In genomic region chr1:148315081-148315811, GRCh38 we compare ENCODE assay signal across 10 cellular contexts.
DNase-seq lines count a peak whose midpoint lies in the region; ATAC-seq lines count a peak whose summit lies in the region.
"Had no signal": no experiment of that assay in that cellular context is flagged by ENCODE, and none has a peak within 500 bp of the region (broad histone marks: within the 10 kb centered on the region; RNA-seq: fewer than 3 reads in every experiment).

No MANE protein-coding gene starts in this region.

- intact Hi-C loops in activated CD4-positive, alpha-beta T cell treated with anti-CD3 and anti-CD28 coated beads, Interleukin-2, amount 10 ng/mL, durations not matched to agents 24 days and 14 days (cut with micrococcal nuclease), result no loop called here
- intact Hi-C loops in cardiac septum (cut with DNase I), result no loop called here

- no peak overlapping the region for H3K4me3 Mint-ChIP-seq in activated CD4-positive, alpha-beta T cell treated with anti-CD3 and anti-CD28 coated beads, Interleukin-2, amount 10 ng/mL, durations not matched to agents 24 days and 14 days

- peaks cover 34% of the 10 kb centered on the region for H3K4me1 Mint-ChIP-seq in activated CD4-positive, alpha-beta T cell treated with anti-CD3 and anti-CD28 coated beads, Interleukin-2, amount 10 ng/mL, durations not matched to agents 24 days and 14 days

- H3K9me3 Mint-ChIP-seq in activated CD4-positive, alpha-beta T cell treated with anti-CD3 and anti-CD28 coated beads, Interleukin-2, amount 10 ng/mL, durations not matched to agents 24 days and 14 days, result peaks cover 23% of the 10 kb centered on the region

- H3K27me3 Mint-ChIP-seq in activated CD4-positive, alpha-beta T cell treated with anti-CD3 and anti-CD28 coated beads, Interleukin-2, amount 10 ng/mL, durations not matched to agents 24 days and 14 days, result peaks cover 57% of the 10 kb centered on the region

- H3K36me3 Mint-ChIP-seq in activated CD4-positive, alpha-beta T cell treated with anti-CD3 and anti-CD28 coated beads, Interleukin-2, amount 10 ng/mL, durations not matched to agents 24 days and 14 days (ENCODE audit: low read depth), result peaks cover 2% of the 10 kb centered on the region

- no peak overlapping the region for H3K27ac Mint-ChIP-seq in activated CD4-positive, alpha-beta T cell treated with anti-CD3 and anti-CD28 coated beads, Interleukin-2, amount 10 ng/mL, durations not matched to agents 24 days and 14 days

- peak; percentile 85 for ATAC-seq in GM18511 (IDR thresholded peaks at IDR 0.05; ENCODE audit: unreplicated experiment)
- ATAC-seq in GM21576 (IDR thresholded peaks at IDR 0.05; ENCODE audit: unreplicated experiment), result peak; percentile 76
- ATAC-seq in HG03565 (IDR thresholded peaks at IDR 0.05; ENCODE audit: unreplicated experiment), result peak; percentile 58
- ATAC-seq: SK-N-SH treated with all-trans-retinoic acid at 6 μM for 48 hours had no signal

- peak; percentile 61 for DNase-seq in glomerular visceral epithelial cell (ENCODE audit: extremely low spot score)
- DNase-seq in cerebellar nuclear complex (lab: John Stamatoyannopoulos, UW), result no peak
- DNase-seq in SW 1271 (lab: John Stamatoyannopoulos, UW), result no peak
- no peak for DNase-seq in activated CD4-positive, alpha-beta T cell treated with anti-CD3 and anti-CD28 coated beads, Interleukin-2, amount 10 ng/mL, durations not matched to agents 24 days and 14 days
- DNase-seq in cardiac septum (ENCODE audit: low spot score), result no peak
- DNase-seq: nucleus accumbens had no signal
